10 cellular contexts compared by ENCODE assay signal in genomic region chr7:47327306-47327697, GRCh38.
A peak's percentile ranks its signal among the peaks of the same experiment; 100 is the strongest.
DNase-seq lines count a peak whose midpoint lies in the region; ATAC-seq and TF ChIP-seq lines count a peak whose summit lies in the region.
"Had no signal": no experiment of that assay in that cellular context is flagged by ENCODE, and none has a peak within 500 bp of the region (broad histone marks: within the 10 kb centered on the region; RNA-seq: fewer than 3 reads in every experiment).

No MANE protein-coding gene starts in this region.

- no peak overlapping the region for H2AFZ ChIP-seq in smooth muscle cell (ENCODE audit: low read depth)

- H3K4me3 ChIP-seq in colonic mucosa (no peak overlapping the region), right lobe of liver (peak overlapping the region in 2 of 3 donors; percentile 11 to 15), smooth muscle cell (peak overlapping the region; percentile 39)

- H3K36me3 ChIP-seq in colonic mucosa (no peaks in the 10 kb centered on the region), right lobe of liver (peaks cover 0 to 10% (median 4%) of the 10 kb centered on the region in 4 donors), smooth muscle cell (ENCODE audit: low read depth) (no peaks in the 10 kb centered on the region)

- peaks cover 39% of the 10 kb centered on the region for H4K20me1 ChIP-seq in smooth muscle cell (ENCODE audit: low read depth)

- peak; percentile 41 for DNase-seq in HCEC 1CT
- no peak for DNase-seq in colonic mucosa
- DNase-seq in right lobe of liver = no peak
- DNase-seq in smooth muscle cell (lab: John Stamatoyannopoulos, UW; ENCODE audit: unreplicated experiment) = no peak
- DNase-seq in T-helper 9 cell = no peak
- DNase-seq in D341Med (ENCODE audit: low spot score) = no peak
- DNase-seq in left colon = no peak
- DNase-seq in SIG-M5 treated with dmso at 0.1 percent for 504 hours (lab: John Stamatoyannopoulos, UW; ENCODE audit: unreplicated experiment) = no peak
- DNase-seq: naive thymus-derived CD4-positive, alpha-beta T cell; NCI-H1417 treated with DMSO at 0.1 percent for 48 hours had no signal

- H3K4me1 ChIP-seq in colonic mucosa (peaks cover 16% of the 10 kb centered on the region), right lobe of liver (peaks cover 0 to 13% (median 4%) of the 10 kb centered on the region in 4 donors), smooth muscle cell (ENCODE audit: low read depth) (peaks cover 31% of the 10 kb centered on the region)

- H3K27me3 ChIP-seq in colonic mucosa = no peaks in the 10 kb centered on the region
- H3K27me3 ChIP-seq in right lobe of liver = no peaks in the 10 kb centered on the region
- H3K27me3 ChIP-seq in smooth muscle cell (ENCODE audit: low read depth) = no peaks in the 10 kb centered on the region

- WGBS in right lobe of liver (ENCODE audit: insufficient coverage, low coverage, low lambda C conversion rate, missing lambda C conversion rate) = 59% methylated on average over 5 of the region's 7 CpGs
- 20% methylated on average over 7 of the region's 7 CpGs for WGBS in smooth muscle cell (ENCODE audit: low lambda C conversion rate)

- H3K27ac ChIP-seq in colonic mucosa = peak overlapping the region; percentile 75
- H3K27ac ChIP-seq in right lobe of liver = peak overlapping the region; percentile 8 to 79 (median 59)
- peak overlapping the region; percentile 96 for H3K27ac ChIP-seq in smooth muscle cell (ENCODE audit: low read depth)

- H3K79me2 ChIP-seq in smooth muscle cell (ENCODE audit: low read depth) = peaks cover 33% of the 10 kb centered on the region

- no peak for TF ChIP-seq CTCF in colonic mucosa (IDR thresholded peaks at IDR 0.05)
- TF ChIP-seq CTCF in right lobe of liver (IDR thresholded peaks at IDR 0.05) = no peak
- no peak for TF ChIP-seq CTCF in smooth muscle cell (IDR thresholded peaks at IDR 0.05; ENCODE audit: borderline replicate concordance, insufficient read depth, poor library complexity, severe bottlenecking)

- peaks cover 34% of the 10 kb centered on the region for H3F3A ChIP-seq in smooth muscle cell (ENCODE audit: low read depth)

- intact Hi-C loops in colonic mucosa (cut with DNase I) (no loop called here), right lobe of liver (cut with DNase I) (no loop called here), left colon (cut with DNase I, micrococcal nuclease) (no loop called here)

- ATAC-seq in right lobe of liver (peak in 1 of 4 donors; percentile 1), left colon (no peak)

- H3K9ac ChIP-seq in colonic mucosa (ENCODE audit: low read depth in 2 of 2, low read length in 2 of 2) (peak overlapping the region in 1 of 2 donors; percentile 70), smooth muscle cell (ENCODE audit: low read depth) (peak overlapping the region; percentile 79)

- H3K9me3 ChIP-seq in colonic mucosa = no peaks in the 10 kb centered on the region
- H3K9me3 ChIP-seq in right lobe of liver = no peaks in the 10 kb centered on the region
- no peaks in the 10 kb centered on the region for H3K9me3 ChIP-seq in smooth muscle cell (replicated peaks; ENCODE audit: low read depth)

- H3K4me2 ChIP-seq in smooth muscle cell = peak overlapping the region; percentile 84

- TF ChIP-seq POLR2A in right lobe of liver (IDR thresholded peaks at IDR 0.05) = no peak
